Comparison of ENCODE assay signal across 23 cellular contexts in the genomic region with DNA sequence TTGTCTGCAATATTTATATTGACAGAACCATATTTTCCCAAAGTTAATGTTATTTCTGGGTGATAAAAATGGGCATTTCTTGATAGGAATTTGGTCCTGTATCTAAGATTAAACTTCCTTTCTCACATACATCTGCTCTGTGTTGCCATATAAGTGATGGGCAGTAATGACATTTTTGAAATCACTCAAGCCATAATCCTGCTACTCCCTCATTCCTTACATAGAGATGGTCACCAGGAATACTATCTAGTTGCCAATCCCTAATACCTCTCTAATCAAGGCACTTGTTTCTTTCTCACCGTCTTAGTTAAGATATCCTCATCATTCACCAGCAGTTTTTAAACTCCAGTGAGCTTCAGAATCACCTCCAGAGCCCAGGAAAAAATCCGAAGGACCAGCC.
A peak's percentile ranks its signal among the peaks of the same experiment; 100 is the strongest.
DNase-seq lines count a peak whose midpoint lies in the region; ATAC-seq and TF ChIP-seq lines count a peak whose summit lies in the region.
"Had no signal": no experiment of that assay in that cellular context is flagged by ENCODE, and none has a peak within 500 bp of the region (broad histone marks: within the 10 kb centered on the region; RNA-seq: fewer than 3 reads in every experiment).

No MANE protein-coding gene starts in this region.

- no peaks in the 10 kb centered on the region for H3K27me3 ChIP-seq in neural progenitor cell
- H3K27me3 ChIP-seq: BE2C, BLaER1 had no signal

- DNase-seq in natural killer cell: no peak
- no peak for DNase-seq in natural killer cell treated with Interleukin-12 subunit alpha and Interleukin-12 subunit beta and Interleukin-15 and Interleukin-18, amount 100 ng/mL, for 72 hours (ENCODE audit: low spot score)
- DNase-seq in neural progenitor cell (ENCODE audit: low spot score): no peak
- no peak for DNase-seq in stimulated activated CD4-positive, alpha-beta T cell treated with anti-CD3 and anti-CD28 coated beads, Interleukin-2, amount 100 ng/mL, for 24 hours
- no peak for DNase-seq in osteocyte (ENCODE audit: extremely low spot score, unreplicated experiment)
- DNase-seq: BE2C; C1 segment of cervical spinal cord; CD4-positive, alpha-beta memory T cell; CD4-positive, CD25-positive, alpha-beta regulatory T cell; CD8-positive, alpha-beta memory T cell; COR-L47; DMS 273 treated with DMSO at 0.1 percent for 48 hours; DMS153; DMS53; DMS79; DND-41; EL; GDM1 had no signal

- no peaks in the 10 kb centered on the region for H3K4me1 ChIP-seq in neural progenitor cell
- H3K4me1 ChIP-seq: A549, BE2C, BLaER1 had no signal

- H3K27me3 Mint-ChIP-seq in natural killer cell (ENCODE audit: low read depth in 2 of 2) (no peaks in the 10 kb centered on the region), neural progenitor cell (ENCODE audit: insufficient read depth, low read depth) (peaks cover 2% of the 10 kb centered on the region), osteocyte (ENCODE audit: unreplicated experiment) (no peaks in the 10 kb centered on the region)
- H3K27me3 Mint-ChIP-seq in natural killer cell treated with Interleukin-12 subunit alpha and Interleukin-12 subunit beta and Interleukin-15 and Interleukin-18, amount 100 ng/mL, for 72 hours: no peaks in the 10 kb centered on the region
- H3K27me3 Mint-ChIP-seq: CD4-positive, alpha-beta memory T cell; CD4-positive, CD25-positive, alpha-beta regulatory T cell had no signal

- H3K4me3 Mint-ChIP-seq in natural killer cell (peak overlapping the region; percentile 13), neural progenitor cell (no peak overlapping the region), osteocyte (ENCODE audit: unreplicated experiment) (no peak overlapping the region)
- no peak overlapping the region for H3K4me3 Mint-ChIP-seq in natural killer cell treated with Interleukin-12 subunit alpha and Interleukin-12 subunit beta and Interleukin-15 and Interleukin-18, amount 100 ng/mL, for 72 hours
- H3K4me3 Mint-ChIP-seq: CD14-positive monocyte; CD4-positive, alpha-beta memory T cell; CD4-positive, CD25-positive, alpha-beta regulatory T cell; CD8-positive, alpha-beta memory T cell had no signal

- no peak overlapping the region for H3K4me3 ChIP-seq in neural progenitor cell
- H3K4me3 ChIP-seq: A549, BLaER1, GM12878 had no signal

- no peaks in the 10 kb centered on the region for H3K36me3 Mint-ChIP-seq in natural killer cell
- no peaks in the 10 kb centered on the region for H3K36me3 Mint-ChIP-seq in natural killer cell treated with Interleukin-12 subunit alpha and Interleukin-12 subunit beta and Interleukin-15 and Interleukin-18, amount 100 ng/mL, for 72 hours
- peaks cover 39% of the 10 kb centered on the region for H3K36me3 Mint-ChIP-seq in neural progenitor cell
- H3K36me3 Mint-ChIP-seq in osteocyte (ENCODE audit: unreplicated experiment): peaks cover 2% of the 10 kb centered on the region
- H3K36me3 Mint-ChIP-seq: CD14-positive monocyte; CD4-positive, alpha-beta memory T cell; CD4-positive, CD25-positive, alpha-beta regulatory T cell had no signal

- H3K9ac ChIP-seq in neural progenitor cell: no peak overlapping the region
- H3K9ac ChIP-seq: BLaER1 had no signal

- H3K79me2 ChIP-seq in neural progenitor cell (ENCODE audit: low read depth): no peaks in the 10 kb centered on the region

- no peak overlapping the region for H3K4me2 ChIP-seq in neural progenitor cell
- H3K4me2 ChIP-seq: A549, BLaER1 had no signal

- peaks cover 30 to 31% of the 10 kb centered on the region in 2 donors for H3K4me1 Mint-ChIP-seq in natural killer cell
- peaks cover 16 to 19% of the 10 kb centered on the region in 2 donors for H3K4me1 Mint-ChIP-seq in natural killer cell treated with Interleukin-12 subunit alpha and Interleukin-12 subunit beta and Interleukin-15 and Interleukin-18, amount 100 ng/mL, for 72 hours (ENCODE audit: low read depth in 2 of 2)
- H3K4me1 Mint-ChIP-seq in neural progenitor cell: peaks cover 11% of the 10 kb centered on the region
- no peaks in the 10 kb centered on the region for H3K4me1 Mint-ChIP-seq in osteocyte (ENCODE audit: unreplicated experiment)
- H3K4me1 Mint-ChIP-seq: CD4-positive, alpha-beta memory T cell; CD4-positive, CD25-positive, alpha-beta regulatory T cell had no signal

- no peak overlapping the region for H2AFZ ChIP-seq in neural progenitor cell (replicated peaks)

- TF ChIP-seq CTCF in natural killer cell (IDR thresholded peaks at IDR 0.05) (no peak), neural progenitor cell (IDR thresholded peaks at IDR 0.05) (no peak), osteocyte (IDR thresholded peaks at IDR 0.05) (no peak)

- H3K27ac Mint-ChIP-seq in natural killer cell (peak overlapping the region in 1 of 2 donors; percentile 22), neural progenitor cell (peak overlapping the region; percentile 21), osteocyte (ENCODE audit: unreplicated experiment) (no peak overlapping the region)
- H3K27ac Mint-ChIP-seq in natural killer cell treated with Interleukin-12 subunit alpha and Interleukin-12 subunit beta and Interleukin-15 and Interleukin-18, amount 100 ng/mL, for 72 hours: no peak overlapping the region
- H3K27ac Mint-ChIP-seq: CD14-positive monocyte; CD4-positive, alpha-beta memory T cell; CD8-positive, alpha-beta memory T cell had no signal

- H3K9me3 ChIP-seq in neural progenitor cell (ENCODE audit: low read depth): no peaks in the 10 kb centered on the region
- H3K9me3 ChIP-seq: A549, BE2C, BLaER1 had no signal

- H3F3A ChIP-seq in neural progenitor cell (ENCODE audit: low read depth): no peaks in the 10 kb centered on the region

- H4K20me1 ChIP-seq in neural progenitor cell (ENCODE audit: low read depth): no peaks in the 10 kb centered on the region
- H4K20me1 ChIP-seq: BLaER1 had no signal

- intact Hi-C loops in natural killer cell (cut with micrococcal nuclease): no loop called here

- H3K27ac ChIP-seq in neural progenitor cell: no peak overlapping the region
- H3K27ac ChIP-seq: 22Rv1, A549, BLaER1 had no signal

- H3K9me3 Mint-ChIP-seq in natural killer cell (peaks cover 2 to 4% of the 10 kb centered on the region in 2 donors), neural progenitor cell (peaks cover 33% of the 10 kb centered on the region), osteocyte (ENCODE audit: unreplicated experiment) (no peaks in the 10 kb centered on the region)
- H3K9me3 Mint-ChIP-seq in natural killer cell treated with Interleukin-12 subunit alpha and Interleukin-12 subunit beta and Interleukin-15 and Interleukin-18, amount 100 ng/mL, for 72 hours: no peaks in the 10 kb centered on the region
- H3K9me3 Mint-ChIP-seq: CD4-positive, alpha-beta memory T cell; CD4-positive, CD25-positive, alpha-beta regulatory T cell had no signal

- H3K36me3 ChIP-seq in neural progenitor cell: no peaks in the 10 kb centered on the region
- H3K36me3 ChIP-seq: BE2C, BLaER1 had no signal

- no peak for ATAC-seq in natural killer cell
- no peak for ATAC-seq in natural killer cell treated with Interleukin-12 subunit alpha and Interleukin-12 subunit beta and Interleukin-15 and Interleukin-18, amount 100 ng/mL, for 72 hours
- ATAC-seq: A549, GM12878 had no signal
